ENCODE assay signal across 23 cellular contexts in genomic region chr18:8428951-8429350, GRCh38.
DNase-seq lines count a peak whose midpoint lies in the region; ATAC-seq, FAIRE-seq and TF ChIP-seq lines count a peak whose summit lies in the region.
"Had no signal": no experiment of that assay in that cellular context is flagged by ENCODE, and none has a peak within 500 bp of the region (broad histone marks: within the 10 kb centered on the region; RNA-seq: fewer than 3 reads in every experiment).

No MANE protein-coding gene starts in this region.

- H2AFZ ChIP-seq in HepG2 (ENCODE audit: low read length): no peak overlapping the region

- no TSS peak for BruUV-seq in HepG2 (replicated peaks; lab: Mats Ljungman, UMichigan)

- TF ChIP-seq CTCF in right lobe of liver (IDR thresholded peaks at IDR 0.05): no peak
- no peak for TF ChIP-seq CTCF in HepG2 (CRISPR knock-in tag; IDR thresholded peaks at IDR 0.05)
- no peak for TF ChIP-seq CTCF in testis (IDR thresholded peaks at IDR 0.05)

- no peak for FAIRE-seq in HepG2 (lab: Jason Lieb, UNC)
- FAIRE-seq: A549, D721Med, G401.6, GM12891 had no signal

- H3K9ac ChIP-seq in HepG2 (ENCODE audit: insufficient read depth, low read depth, low read length): no peak overlapping the region
- H3K9ac ChIP-seq: BLaER1 treated with 17β-estradiol and CSF1 and Interleukin-3, amounts not matched to agents 10 nM and 100 nM had no signal

- TF ChIP-seq RAD21 in HepG2 (CRISPR knock-in tag; IDR thresholded peaks at IDR 0.05): no peak

- H3K36me3 Mint-ChIP-seq in stimulated activated effector memory CD8-positive, alpha-beta T cell treated with anti-CD3 and anti-CD28 coated beads, Interleukin-12 subunit alpha, Interleukin-12 subunit beta, amount 100 ng/mL, for 72 hours: no peaks in the 10 kb centered on the region
- no peaks in the 10 kb centered on the region for H3K36me3 Mint-ChIP-seq in stimulated activated memory B cell treated with anti-CD40 and anti-IgM and Interleukin-4, amounts not matched to agents 10 μg/mL and 1 μg/mL and 100 μg/mL, for 72 hours
- H3K36me3 Mint-ChIP-seq: CD8-positive, alpha-beta T cell had no signal

- H3K4me1 Mint-ChIP-seq in stimulated activated effector memory CD8-positive, alpha-beta T cell treated with anti-CD3 and anti-CD28 coated beads, Interleukin-12 subunit alpha, Interleukin-12 subunit beta, amount 100 ng/mL, for 72 hours: no peaks in the 10 kb centered on the region
- H3K4me1 Mint-ChIP-seq in stimulated activated memory B cell treated with anti-CD40 and anti-IgM and Interleukin-4, amounts not matched to agents 10 μg/mL and 1 μg/mL and 100 μg/mL, for 72 hours: no peaks in the 10 kb centered on the region
- H3K4me1 Mint-ChIP-seq: B cell had no signal

- no peaks in the 10 kb centered on the region for H4K20me1 ChIP-seq in HepG2 (ENCODE audit: insufficient read depth, low read length)
- H4K20me1 ChIP-seq: BLaER1 treated with 17β-estradiol and CSF1 and Interleukin-3, amounts not matched to agents 10 nM and 100 nM had no signal

- no peak overlapping the region for H3K27ac ChIP-seq in right lobe of liver
- no peak overlapping the region for H3K27ac ChIP-seq in HepG2 (ENCODE audit: extremely low read length, insufficient read depth, low read length)
- H3K27ac ChIP-seq in testis: no peak overlapping the region
- H3K27ac ChIP-seq: 22Rv1; A549; BLaER1 treated with 17β-estradiol and CSF1 and Interleukin-3, amounts not matched to agents 10 nM and 100 nM; C4-2B had no signal

- TF ChIP-seq POLR2A in right lobe of liver (IDR thresholded peaks at IDR 0.05): no peak
- TF ChIP-seq POLR2A in HepG2 (IDR thresholded peaks at IDR 0.05; ENCODE audit: insufficient read depth in 1 of 2, low read depth in 2 of 2, low read length in 2 of 2): no peak
- no peak for TF ChIP-seq POLR2A in testis (IDR thresholded peaks at IDR 0.05)

- H3K9me3 Mint-ChIP-seq in stimulated activated effector memory CD8-positive, alpha-beta T cell treated with anti-CD3 and anti-CD28 coated beads, Interleukin-12 subunit alpha, Interleukin-12 subunit beta, amount 100 ng/mL, for 72 hours: no peaks in the 10 kb centered on the region
- H3K9me3 Mint-ChIP-seq in stimulated activated memory B cell treated with anti-CD40 and anti-IgM and Interleukin-4, amounts not matched to agents 10 μg/mL and 1 μg/mL and 100 μg/mL, for 72 hours: peaks cover 3% of the 10 kb centered on the region
- H3K9me3 Mint-ChIP-seq: CD4-positive, alpha-beta T cell; CD8-positive, alpha-beta T cell had no signal

- H3K4me3 ChIP-seq in right lobe of liver (no peak overlapping the region), HepG2 (replicated peaks in 1 of 3; ENCODE audit: insufficient read depth in 1 of 3, low read depth in 2 of 3, low read length in 3 of 3) (no peak overlapping the region), testis (no peak overlapping the region)
- H3K4me3 ChIP-seq: A549; BLaER1 treated with 17β-estradiol and CSF1 and Interleukin-3, amounts not matched to agents 10 nM and 100 nM had no signal

- ATAC-seq in right lobe of liver (peak in 3 of 4 donors; percentile 35 to 57 (median 35)), HepG2 (no peak), left lobe of liver (no peak), GM18873 (IDR thresholded peaks at IDR 0.05; ENCODE audit: low FRiP score, unreplicated experiment) (no peak)
- ATAC-seq in stimulated activated effector memory CD8-positive, alpha-beta T cell treated with anti-CD3 and anti-CD28 coated beads, Interleukin-12 subunit alpha, Interleukin-12 subunit beta, amount 100 ng/mL, for 72 hours: peak; percentile 9
- ATAC-seq in stimulated activated memory B cell treated with anti-CD40 and anti-IgM and Interleukin-4, amounts not matched to agents 10 μg/mL and 1 μg/mL and 100 μg/mL, for 72 hours: no peak
- ATAC-seq: A549; CD8-positive, alpha-beta T cell had no signal

- no peak overlapping the region for H3K4me3 Mint-ChIP-seq in stimulated activated effector memory CD8-positive, alpha-beta T cell treated with anti-CD3 and anti-CD28 coated beads, Interleukin-12 subunit alpha, Interleukin-12 subunit beta, amount 100 ng/mL, for 72 hours
- H3K4me3 Mint-ChIP-seq in stimulated activated memory B cell treated with anti-CD40 and anti-IgM and Interleukin-4, amounts not matched to agents 10 μg/mL and 1 μg/mL and 100 μg/mL, for 72 hours: no peak overlapping the region
- H3K4me3 Mint-ChIP-seq: B cell; CD4-positive, alpha-beta T cell; CD8-positive, alpha-beta T cell had no signal

- WGBS in right lobe of liver (ENCODE audit: insufficient coverage, low coverage, low lambda C conversion rate, missing lambda C conversion rate): 81% methylated on average over 3 of the region's 6 CpGs
- 26% methylated on average over 4 of the region's 6 CpGs for WGBS in HepG2 (ENCODE audit: low lambda C conversion rate)
- WGBS in testis, 2 donors: 79 to 81% methylated on average over 6 of the region's 6 CpGs

- POLR2A ChIA-PET in HepG2 (lab: Yijun Ruan, JAX): no interaction called here

- no peaks in the 10 kb centered on the region for H3K27me3 Mint-ChIP-seq in stimulated activated memory B cell treated with anti-CD40 and anti-IgM and Interleukin-4, amounts not matched to agents 10 μg/mL and 1 μg/mL and 100 μg/mL, for 72 hours
- H3K27me3 Mint-ChIP-seq: CD4-positive, alpha-beta T cell had no signal

- in situ Hi-C loops in HepG2 (cut with HindIII; ENCODE audit: extremely low pct_ligation_motif_present, low pct_unique_long_range_greater_than_20kb): no loop called here

- H3K4me2 ChIP-seq in HepG2 (ENCODE audit: low read depth, low read length): no peak overlapping the region
- H3K4me2 ChIP-seq: A549; BLaER1 treated with 17β-estradiol and CSF1 and Interleukin-3, amounts not matched to agents 10 nM and 100 nM had no signal

- H3K4me1 ChIP-seq in right lobe of liver (no peaks in the 10 kb centered on the region), HepG2 (ENCODE audit: insufficient read depth, low read length) (no peaks in the 10 kb centered on the region), testis (no peaks in the 10 kb centered on the region)
- H3K4me1 ChIP-seq: A549; BLaER1 treated with 17β-estradiol and CSF1 and Interleukin-3, amounts not matched to agents 10 nM and 100 nM; Caco-2 had no signal

- DNase-seq in right lobe of liver (no peak), HepG2 (ENCODE audit: low spot score) (no peak), NCI-H69 (lab: John Stamatoyannopoulos, UW) (peak; percentile 44), left lobe of liver (ENCODE audit: low spot score) (peak; percentile 32), testis (no peak)
- no peak for DNase-seq in stimulated activated effector memory CD8-positive, alpha-beta T cell treated with anti-CD3 and anti-CD28 coated beads, Interleukin-12 subunit alpha, Interleukin-12 subunit beta, amount 100 ng/mL, for 72 hours (ENCODE audit: low spot score in 2 of 2)
- DNase-seq: AML-193; Caco-2; Calu3; CD4-positive, alpha-beta T cell; CD8-positive, alpha-beta T cell; DMS79 treated with DMSO at 0.1 percent for 48 hours; GF-D8 had no signal

- no peaks in the 10 kb centered on the region for H3K9me3 ChIP-seq in right lobe of liver
- no peaks in the 10 kb centered on the region for H3K9me3 ChIP-seq in HepG2 (ENCODE audit: low read length)
- H3K9me3 ChIP-seq in testis: no peaks in the 10 kb centered on the region
- H3K9me3 ChIP-seq: A549, Caco-2 had no signal

- H3K36me3 ChIP-seq in right lobe of liver: no peaks in the 10 kb centered on the region
- no peaks in the 10 kb centered on the region for H3K36me3 ChIP-seq in HepG2 (replicated peaks in 1 of 2; ENCODE audit: control insufficient read depth in 1 of 2, insufficient read depth in 2 of 2, low read length in 2 of 2)
- no peaks in the 10 kb centered on the region for H3K36me3 ChIP-seq in testis (ENCODE audit: low read depth, missing control alignments)
- H3K36me3 ChIP-seq: BLaER1 treated with 17β-estradiol and CSF1 and Interleukin-3, amounts not matched to agents 10 nM and 100 nM had no signal

- H3K27ac Mint-ChIP-seq in stimulated activated effector memory CD8-positive, alpha-beta T cell treated with anti-CD3 and anti-CD28 coated beads, Interleukin-12 subunit alpha, Interleukin-12 subunit beta, amount 100 ng/mL, for 72 hours: no peak overlapping the region
- H3K27ac Mint-ChIP-seq in stimulated activated memory B cell treated with anti-CD40 and anti-IgM and Interleukin-4, amounts not matched to agents 10 μg/mL and 1 μg/mL and 100 μg/mL, for 72 hours: no peak overlapping the region
- H3K27ac Mint-ChIP-seq: B cell; CD4-positive, alpha-beta T cell; CD8-positive, alpha-beta T cell had no signal

- H3K27me3 ChIP-seq in right lobe of liver: no peaks in the 10 kb centered on the region
- H3K27me3 ChIP-seq in HepG2 (ENCODE audit: control insufficient read depth in 1 of 2, insufficient read depth in 2 of 2, low read length in 2 of 2): peaks cover 2 to 11% of the 10 kb centered on the region in 2 experiments; a peak in 2 of 5 replicates
- no peaks in the 10 kb centered on the region for H3K27me3 ChIP-seq in testis
- H3K27me3 ChIP-seq: BLaER1 treated with 17β-estradiol and CSF1 and Interleukin-3, amounts not matched to agents 10 nM and 100 nM had no signal

- intact Hi-C loops in right lobe of liver (cut with DNase I) (no loop called here), HepG2 (cut with micrococcal nuclease; ENCODE audit: unreplicated experiment) (no loop called here), testis (cut with DNase I; ENCODE audit: low total_unique reads) (no loop called here)

- CTCF ChIA-PET in HepG2 (lab: Yijun Ruan, JAX; ENCODE audit: low intra/inter-chr PET ratio, low total read pairs): no interaction called here

- no peak for TF ChIP-seq EP300 in HepG2 (IDR thresholded peaks at IDR 0.05; ENCODE audit: low read depth in 2 of 2, low read length in 2 of 2)
- TF ChIP-seq EP300 in HepG2 (CRISPR knock-in tag; IDR thresholded peaks at IDR 0.05; ENCODE audit: borderline replicate concordance): no peak

- no peaks in the 10 kb centered on the region for H3K79me2 ChIP-seq in HepG2 (ENCODE audit: insufficient read depth, low read length)

TF ChIP-seq in HepG2, 621 proteins besides CTCF, POLR2A, EP300 and RAD21 (continues in another document):
- TF ChIP-seq ZFX (CRISPR knock-in tag; IDR thresholded peaks at IDR 0.05; ENCODE audit: low read depth) (no peak), ZNF777 (CRISPR knock-in tag; IDR thresholded peaks at IDR 0.05) (no peak)
- TF ChIP-seq, protein P1, sequence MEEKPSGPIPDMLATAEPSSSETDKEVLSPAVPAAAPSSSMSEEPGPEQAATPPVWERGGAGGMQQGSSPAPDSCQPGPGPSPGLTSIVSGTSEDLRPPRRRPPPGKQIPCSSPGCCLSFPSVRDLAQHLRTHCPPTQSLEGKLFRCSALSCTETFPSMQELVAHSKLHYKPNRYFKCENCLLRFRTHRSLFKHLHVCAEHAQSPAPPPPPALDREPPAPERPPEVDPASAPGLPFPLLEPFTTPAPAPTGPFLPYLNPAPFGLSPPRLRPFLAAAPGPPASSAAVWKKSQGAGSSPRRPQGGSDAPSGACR (CRISPR knock-in tag; IDR thresholded peaks at IDR 0.05): no peak

Comparison
In these comparisons a context has a peak if more than half of its experiments do, and no peak if none do; other contexts are left out.
1. ATAC-seq: peak in right lobe of liver (3 of 4) and stimulated activated effector memory CD8-positive, alpha-beta T cell treated with anti-CD3 and anti-CD28 coated beads, Interleukin-12 subunit alpha, Interleukin-12 subunit beta, amount 100 ng/mL, for 72 hours (single experiment); none in HepG2 (single experiment), left lobe of liver (single experiment), GM18873 (single experiment) and stimulated activated memory B cell treated with anti-CD40 and anti-IgM and Interleukin-4, amounts not matched to agents 10 μg/mL and 1 μg/mL and 100 μg/mL, for 72 hours (single experiment).
2. DNase-seq: peak in NCI-H69 (single experiment) and left lobe of liver (single experiment); none in right lobe of liver (0 of 3), HepG2 (single experiment), stimulated activated effector memory CD8-positive, alpha-beta T cell treated with anti-CD3 and anti-CD28 coated beads, Interleukin-12 subunit alpha, Interleukin-12 subunit beta, amount 100 ng/mL, for 72 hours (0 of 2) and testis (single experiment).